14 cellular contexts compared by ENCODE assay signal in the genomic region with DNA sequence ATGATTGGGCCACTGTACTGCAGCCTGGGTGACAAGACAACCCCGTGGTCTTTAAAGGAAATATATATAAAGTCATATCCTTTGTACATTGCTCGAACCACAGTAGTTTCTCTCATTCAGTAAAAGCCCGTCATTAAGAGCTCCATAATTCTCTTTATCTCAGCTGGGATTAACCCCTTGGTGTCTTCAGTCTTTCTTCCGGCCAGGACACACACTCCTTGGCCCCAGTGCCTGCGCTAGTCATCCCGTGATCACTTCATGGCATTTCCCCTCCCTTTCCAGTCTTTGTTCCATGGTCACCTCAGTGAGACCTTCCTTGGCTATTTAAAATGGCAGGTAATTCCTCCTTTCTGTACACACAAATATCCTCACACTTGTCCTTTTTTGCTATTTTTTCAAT. TPM values are rescaled to one million over a fixed set of nuclear protein-coding genes. Genes with fewer than 3 reads are reported as not detected.
A peak's percentile ranks its signal among the peaks of the same experiment; 100 is the strongest.
DNase-seq lines count a peak whose midpoint lies in the region; ATAC-seq and TF ChIP-seq lines count a peak whose summit lies in the region.
"Had no signal": no experiment of that assay in that cellular context is flagged by ENCODE, and none has a peak within 500 bp of the region (broad histone marks: within the 10 kb centered on the region; RNA-seq: fewer than 3 reads in every experiment).

No MANE protein-coding gene starts in this region.

- H3K27me3 ChIP-seq in Caco-2 (replicated peaks; ENCODE audit: control insufficient read depth, insufficient read depth, low read length) (no peaks in the 10 kb centered on the region), iPS-18a (ENCODE audit: control insufficient read depth, insufficient read depth, low read length) (no peaks in the 10 kb centered on the region)
- H3K27me3 ChIP-seq: tibial artery had no signal

- peaks cover 15% of the 10 kb centered on the region for H3K4me1 Mint-ChIP-seq in Caco-2 (ENCODE audit: low read depth, unreplicated experiment)
- peaks cover 39% of the 10 kb centered on the region for H3K4me1 Mint-ChIP-seq in WTC11

- ATAC-seq in WTC11 (no peak), HG03025 (IDR thresholded peaks at IDR 0.05; ENCODE audit: low FRiP score, unreplicated experiment) (no peak)

- BruUV-seq in Caco-2 (replicated peaks; lab: Mats Ljungman, UMichigan) = no TSS peak

- H3K27me3 Mint-ChIP-seq in Caco-2 (ENCODE audit: insufficient read depth, unreplicated experiment) (no peaks in the 10 kb centered on the region), WTC11 (ENCODE audit: low read depth) (no peaks in the 10 kb centered on the region; the same call in 1 of the 2 replicates)

- TF ChIP-seq CTCF in 22Rv1 (IDR thresholded peaks at IDR 0.05) (no peak), Caco-2 (IDR thresholded peaks at IDR 0.05; ENCODE audit: insufficient read depth in 1 of 2, low read depth in 1 of 2, low read length in 1 of 2, severe bottlenecking in 1 of 2, unreplicated experiment in 1 of 2) (no peak), WTC11 (IDR thresholded peaks at IDR 0.05) (no peak)

- H3K9me3 ChIP-seq in Caco-2 = no peaks in the 10 kb centered on the region
- H3K9me3 ChIP-seq in iPS-18a (ENCODE audit: control insufficient read depth, low read depth, low read length) = no peaks in the 10 kb centered on the region
- H3K9me3 ChIP-seq: tibial artery had no signal

- H3K4me3 ChIP-seq in Caco-2 (ENCODE audit: low read depth, low read length) = no peak overlapping the region
- no peak overlapping the region for H3K4me3 ChIP-seq in iPS-18a (ENCODE audit: low read length)
- H3K4me3 ChIP-seq: tibial artery had no signal

- H3K27ac Mint-ChIP-seq in Caco-2 (ENCODE audit: unreplicated experiment) = peak overlapping the region; percentile 45
- H3K27ac Mint-ChIP-seq in WTC11 = peak overlapping the region; percentile 78

- peak overlapping the region; percentile 50 for H3K4me3 Mint-ChIP-seq in Caco-2 (ENCODE audit: unreplicated experiment)
- peak overlapping the region; percentile 97; the same call in 1 of the 2 replicates for H3K4me3 Mint-ChIP-seq in WTC11

- DNase-seq in Caco-2 (no peak), WTC11 (ENCODE audit: low spot score) (no peak), COLO829 (ENCODE audit: low spot score) (no peak), hypothalamus (lab: John Stamatoyannopoulos, UW) (no peak)
- DNase-seq in stimulated activated CD4-positive, alpha-beta T cell treated with anti-CD3 and anti-CD28 coated beads, Interleukin-2, amount 100 ng/mL, for 24 hours = no peak
- DNase-seq: activated gamma-delta T cell; MM.1S; NCI-H69; nucleus accumbens; stimulated activated CD4-positive, alpha-beta T cell treated with anti-CD3 and anti-CD28 coated beads, Interleukin-4, amount 100 ng/mL, for 1 hour; tibial artery had no signal

- H3K27ac ChIP-seq in 22Rv1 (peak overlapping the region; percentile 19; the same call in 1 of the 2 replicates), iPS-18a (ENCODE audit: low read length) (no peak overlapping the region)
- H3K27ac ChIP-seq: tibial artery had no signal

- H3K4me1 ChIP-seq in Caco-2 (peaks cover 14% of the 10 kb centered on the region), iPS-18a (ENCODE audit: control insufficient read depth, low read depth, low read length) (peaks cover 10% of the 10 kb centered on the region)

- H3K36me3 ChIP-seq in Caco-2 (ENCODE audit: control insufficient read depth, insufficient read depth, low read length) (peaks cover 4% of the 10 kb centered on the region), iPS-18a (ENCODE audit: control insufficient read depth, low read depth, low read length) (peaks cover 62% of the 10 kb centered on the region)

- POLR2A ChIA-PET in Caco-2 (lab: Charles Lee) = interaction anchor here (0.6 kb wide), 1 partner anchor 105 kb away, joined by 5 read pairs; no protein-coding TSS in a partner anchor
- POLR2A ChIA-PET in WTC11 (lab: Charles Lee) = no interaction called here

- CTCF ChIA-PET in Caco-2 (lab: Charles Lee) = no interaction called here
- CTCF ChIA-PET in WTC11 (lab: Charles Lee) = no interaction called here

- no peaks in the 10 kb centered on the region for H3K9me3 Mint-ChIP-seq in Caco-2 (ENCODE audit: unreplicated experiment)
- H3K9me3 Mint-ChIP-seq in WTC11 = no peaks in the 10 kb centered on the region

- peak overlapping the region; percentile 100 for H3K9ac ChIP-seq in iPS-18a (ENCODE audit: low read length)

- intact Hi-C loops in Caco-2 (cut with micrococcal nuclease; ENCODE audit: unreplicated experiment) = no loop called here

- H3K36me3 Mint-ChIP-seq in Caco-2 (ENCODE audit: insufficient read depth, unreplicated experiment) = peaks cover 88% of the 10 kb centered on the region
- H3K36me3 Mint-ChIP-seq in WTC11 = peaks cover 61% of the 10 kb centered on the region

TF ChIP-seq in WTC11, 78 proteins besides CTCF, POLR2A, EP300 and RAD21:
- TF ChIP-seq NR2C2 (CRISPR knock-in tag; IDR thresholded peaks at IDR 0.05) (no peak), EMX1 (CRISPR knock-in tag; IDR thresholded peaks at IDR 0.05) (no peak), FOXK1 (CRISPR knock-in tag; IDR thresholded peaks at IDR 0.05) (no peak), GABPB1 (CRISPR knock-in tag; IDR thresholded peaks at IDR 0.05) (no peak), HMGA2 (CRISPR knock-in tag; IDR thresholded peaks at IDR 0.05) (no peak), ZNF671 (CRISPR knock-in tag; IDR thresholded peaks at IDR 0.05) (no peak), KAT7 (CRISPR knock-in tag; IDR thresholded peaks at IDR 0.05; ENCODE audit: borderline replicate concordance) (no peak), ATF1 (CRISPR knock-in tag; IDR thresholded peaks at IDR 0.05) (no peak), SMAD4 (CRISPR knock-in tag; IDR thresholded peaks at IDR 0.05) (no peak), ZNF317 (CRISPR knock-in tag; IDR thresholded peaks at IDR 0.05; ENCODE audit: borderline replicate concordance, low read depth) (no peak), JUN (CRISPR knock-in tag; IDR thresholded peaks at IDR 0.05) (no peak), SP1 (CRISPR knock-in tag; conservative IDR thresholded peaks at IDR 0.05) (no peak), ETV6 (CRISPR knock-in tag; IDR thresholded peaks at IDR 0.05) (no peak)
- TF ChIP-seq, protein P1, sequence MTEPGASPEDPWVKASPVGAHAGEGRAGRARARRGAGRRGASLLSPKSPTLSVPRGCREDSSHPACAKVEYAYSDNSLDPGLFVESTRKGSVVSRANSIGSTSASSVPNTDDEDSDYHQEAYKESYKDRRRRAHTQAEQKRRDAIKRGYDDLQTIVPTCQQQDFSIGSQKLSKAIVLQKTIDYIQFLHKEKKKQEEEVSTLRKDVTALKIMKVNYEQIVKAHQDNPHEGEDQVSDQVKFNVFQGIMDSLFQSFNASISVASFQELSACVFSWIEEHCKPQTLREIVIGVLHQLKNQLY (CRISPR knock-in tag; IDR thresholded peaks at IDR 0.05) = no peak
- TF ChIP-seq, protein P2, sequence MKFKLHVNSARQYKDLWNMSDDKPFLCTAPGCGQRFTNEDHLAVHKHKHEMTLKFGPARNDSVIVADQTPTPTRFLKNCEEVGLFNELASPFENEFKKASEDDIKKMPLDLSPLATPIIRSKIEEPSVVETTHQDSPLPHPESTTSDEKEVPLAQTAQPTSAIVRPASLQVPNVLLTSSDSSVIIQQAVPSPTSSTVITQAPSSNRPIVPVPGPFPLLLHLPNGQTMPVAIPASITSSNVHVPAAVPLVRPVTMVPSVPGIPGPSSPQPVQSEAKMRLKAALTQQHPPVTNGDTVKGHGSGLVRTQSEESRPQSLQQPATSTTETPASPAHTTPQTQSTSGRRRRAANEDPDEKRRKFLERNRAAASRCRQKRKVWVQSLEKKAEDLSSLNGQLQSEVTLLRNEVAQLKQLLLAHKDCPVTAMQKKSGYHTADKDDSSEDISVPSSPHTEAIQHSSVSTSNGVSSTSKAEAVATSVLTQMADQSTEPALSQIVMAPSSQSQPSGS (CRISPR knock-in tag; IDR thresholded peaks at IDR 0.05; ENCODE audit: borderline replicate concordance, low read depth) = no peak
- TF ChIP-seq, protein P3, sequence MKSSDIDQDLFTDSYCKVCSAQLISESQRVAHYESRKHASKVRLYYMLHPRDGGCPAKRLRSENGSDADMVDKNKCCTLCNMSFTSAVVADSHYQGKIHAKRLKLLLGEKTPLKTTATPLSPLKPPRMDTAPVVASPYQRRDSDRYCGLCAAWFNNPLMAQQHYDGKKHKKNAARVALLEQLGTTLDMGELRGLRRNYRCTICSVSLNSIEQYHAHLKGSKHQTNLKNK (CRISPR knock-in tag; IDR thresholded peaks at IDR 0.05) = no peak
- TF ChIP-seq, protein P4, sequence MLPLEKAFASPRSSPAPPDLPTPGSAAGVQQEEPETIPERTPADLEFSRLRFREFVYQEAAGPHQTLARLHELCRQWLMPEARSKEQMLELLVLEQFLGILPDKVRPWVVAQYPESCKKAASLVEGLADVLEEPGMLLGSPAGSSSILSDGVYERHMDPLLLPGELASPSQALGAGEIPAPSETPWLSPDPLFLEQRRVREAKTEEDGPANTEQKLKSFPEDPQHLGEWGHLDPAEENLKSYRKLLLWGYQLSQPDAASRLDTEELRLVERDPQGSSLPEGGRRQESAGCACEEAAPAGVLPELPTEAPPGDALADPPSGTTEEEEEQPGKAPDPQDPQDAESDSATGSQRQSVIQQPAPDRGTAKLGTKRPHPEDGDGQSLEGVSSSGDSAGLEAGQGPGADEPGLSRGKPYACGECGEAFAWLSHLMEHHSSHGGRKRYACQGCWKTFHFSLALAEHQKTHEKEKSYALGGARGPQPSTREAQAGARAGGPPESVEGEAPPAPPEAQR (CRISPR knock-in tag; IDR thresholded peaks at IDR 0.05) = no peak

RNA-seq across cellular contexts. Expression of a gene that starts 3.3 kb away (rescaled TPM):
- total RNA-seq in Caco-2 (2022) = 880 and 900 TPM in 2 replicates
- 1,384 to 1,463 TPM (median 1,429 TPM) in 3 replicates for total RNA-seq in WTC11 (2021)

RNA-seq across cellular contexts. Expression of a gene that starts 6.7 kb away (rescaled TPM):
- total RNA-seq in Caco-2 (2022) (2.4 and 2.5 TPM in 2 replicates), WTC11 (2021) (3.6 to 5.2 TPM (median 4.2 TPM) in 3 replicates)
